32 cellular contexts compared by ENCODE assay signal in genomic region chr6:102631921-102632320, GRCh38.
"Had no signal": no experiment of that assay in that cellular context is flagged by ENCODE, and none has a peak within 500 bp of the region (broad histone marks: within the 10 kb centered on the region; RNA-seq: fewer than 3 reads in every experiment).

No MANE protein-coding gene starts in this region.

- H3K27me3 ChIP-seq: adrenal gland, body of pancreas, brain microvascular endothelial cell, breast epithelium had no signal

- H3K4me1 ChIP-seq: adrenal gland, body of pancreas, breast epithelium had no signal

- H3K27ac ChIP-seq: adrenal gland, body of pancreas, brain microvascular endothelial cell, breast epithelium, coronary artery, VCaP had no signal

- H3K9me3 ChIP-seq: body of pancreas, breast epithelium had no signal

- H3K4me3 ChIP-seq: adrenal gland, body of pancreas, breast epithelium, coronary artery had no signal

- DNase-seq: activated B cell treated with CpG ODN at 0.5 μM for 24 hours; activated CD4-positive, alpha-beta memory T cell treated with anti-CD3 and anti-CD28 coated beads for 36 hours; activated CD4-positive, alpha-beta T cell treated with anti-CD3 and anti-CD28 coated beads for 4 hours; activated CD4-positive, alpha-beta T cell treated with anti-CD3 and anti-CD28 coated beads, Interleukin-2, amount 10 ng/mL, durations not matched to agents 24 days and 14 days; activated CD4-positive, alpha-beta T cell treated with anti-CD3 and anti-CD28 coated beads, Interleukin-2, amount 50 U/mL, for 1 hour; activated CD4-positive, alpha-beta T cell treated with anti-CD3 and anti-CD28 coated beads, Interleukin-2, amount 50 U/mL, for 4 hours; activated CD4-positive, CD25-positive, alpha-beta regulatory T cell treated with anti-CD3 and anti-CD28 coated beads, Interleukin-2, amount 50 U/mL, for 72 hours; activated CD8-positive, alpha-beta memory T cell treated with anti-CD3 and anti-CD28 coated beads, Interleukin-2, amount 50 U/mL, for 4 hours; activated CD8-positive, alpha-beta T cell treated with anti-CD3 and anti-CD28 coated beads for 36 hours; activated effector memory CD4-positive, alpha-beta T cell treated with anti-CD3 and anti-CD28 coated beads, Interleukin-2, amount 50 U/mL, for 16 hours; activated gamma-delta T cell treated with Interleukin-2 at 50 U/mL for 16 hours; activated naive CD4-positive, alpha-beta T cell; activated naive CD4-positive, alpha-beta T cell treated with anti-CD3 and anti-CD28 coated beads for 36 hours; activated naive CD4-positive, alpha-beta T cell treated with anti-CD3 and anti-CD28 coated beads, Interleukin-2, amount 50 U/mL, for 16 hours; activated naive CD8-positive, alpha-beta T cell treated with anti-CD3 and anti-CD28 coated beads for 36 hours; activated T-cell treated with anti-CD3 and anti-CD28 coated beads for 4 hours; activated T-cell treated with anti-CD3 and anti-CD28 coated beads, Interleukin-2, amount 50 U/mL, for 1 hour; activated T-cell treated with anti-CD3 and anti-CD28 coated beads, Interleukin-2, amount 50 U/mL, for 4 hours; activated T-cell treated with anti-CD3 and anti-CD28 coated beads, Interleukin-2, amount 50 U/mL, for 72 hours; adrenal gland; amniotic stem cell; aorta; body of pancreas; brain microvascular endothelial cell; central memory CD4-positive, alpha-beta T cell; T-helper 2 cell; T-helper 9 cell had no signal

- H3K36me3 ChIP-seq: adrenal gland, brain microvascular endothelial cell, breast epithelium had no signal

- ATAC-seq: activated CD8-positive, alpha-beta T cell treated with anti-CD3 and anti-CD28 coated beads for 36 hours; activated naive CD4-positive, alpha-beta T cell treated with anti-CD3 and anti-CD28 coated beads, Interleukin-2, amount 50 U/mL, for 72 hours; activated T-cell treated with anti-CD3 and anti-CD28 coated beads, Interleukin-2, amount 50 U/mL, for 4 hours; activated T-cell treated with anti-CD3 and anti-CD28 coated beads, Interleukin-2, amount 50 U/mL, for 72 hours; activated T-helper 17 cell treated with anti-CD3 and anti-CD28 coated beads, Interleukin-2, amount 50 U/mL, for 72 hours; body of pancreas had no signal
